Comparison of ENCODE assay signal across 7 cellular contexts in the genomic region with DNA sequence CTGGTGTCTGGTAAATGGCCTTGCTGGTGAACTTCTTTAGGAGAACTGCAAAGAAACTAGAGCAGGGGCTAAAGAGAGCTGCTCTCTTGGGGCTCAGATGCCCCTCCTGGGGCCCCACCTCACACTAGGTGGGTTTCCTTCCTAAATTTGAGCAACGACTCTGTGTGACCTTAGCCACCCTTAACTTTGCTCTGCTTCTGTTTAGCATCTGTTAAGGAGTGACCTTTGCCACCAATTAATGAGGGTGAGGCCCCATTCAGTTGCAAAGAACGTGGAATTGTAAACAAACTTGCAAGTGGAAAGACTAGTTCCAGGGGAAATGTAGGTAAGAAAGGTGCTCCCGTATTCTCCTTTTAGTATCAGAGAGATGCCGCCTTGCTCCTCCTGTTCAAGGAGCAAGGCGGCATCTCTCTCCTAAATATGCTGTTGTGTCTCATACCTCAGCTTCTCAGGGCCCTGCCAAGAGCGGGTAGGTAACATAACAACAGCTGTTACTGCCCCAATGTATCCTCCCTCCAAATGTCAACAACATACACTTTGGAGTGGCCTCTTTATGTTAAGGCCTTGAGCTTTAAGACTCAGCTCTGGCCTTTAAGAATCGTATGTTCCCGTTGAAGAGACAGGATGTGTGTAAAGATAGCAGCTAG.
DNase-seq lines count a peak whose midpoint lies in the region; ATAC-seq and TF ChIP-seq lines count a peak whose summit lies in the region.

No MANE protein-coding gene starts in this region.

- H3K79me2 ChIP-seq in mammary epithelial cell (ENCODE audit: insufficient read depth, low read length): no peaks in the 10 kb centered on the region

- peaks cover 59 to 68% (median 67%) of the 10 kb centered on the region in 3 donors for H3K4me1 Mint-ChIP-seq in IgD-negative memory B cell
- H3K4me1 Mint-ChIP-seq in naive thymus-derived CD8-positive, alpha-beta T cell: peaks cover 21 to 57% (median 38%) of the 10 kb centered on the region in 4 donors

- H3K27me3 ChIP-seq in mammary epithelial cell (ENCODE audit: insufficient read depth, low read length): no peaks in the 10 kb centered on the region

- no peaks in the 10 kb centered on the region for H4K20me1 ChIP-seq in mammary epithelial cell (ENCODE audit: insufficient read depth, low read length)

- BruUV-seq in mammary epithelial cell (replicated peaks; lab: Mats Ljungman, UMichigan): no TSS peak

- no peaks in the 10 kb centered on the region for H3K36me3 ChIP-seq in mammary epithelial cell (ENCODE audit: insufficient read depth, low read length)

- H3K27ac ChIP-seq in mammary epithelial cell (ENCODE audit: insufficient read depth, low read depth, low read length): no peak overlapping the region

- no peak for TF ChIP-seq CTCF in mammary epithelial cell (conservative IDR thresholded peaks at IDR 0.05 in 1 of 2, IDR thresholded peaks at IDR 0.05 in 1 of 2; ENCODE audit: extremely low read depth in 1 of 2, insufficient read depth in 1 of 2, low read depth in 1 of 2, low read length in 2 of 2)

- no peaks in the 10 kb centered on the region for H3K36me3 Mint-ChIP-seq in IgD-negative memory B cell
- no peaks in the 10 kb centered on the region for H3K36me3 Mint-ChIP-seq in naive thymus-derived CD8-positive, alpha-beta T cell

- POLR2A ChIA-PET in naive thymus-derived CD8-positive, alpha-beta T cell (lab: Charles Lee): interaction anchor here (0.8 to 1.8 kb wide), 4 partner anchors 29 to 77 kb away, joined by 3 to 5 read pairs (median 4); a partner anchor contains a TSS

- H3K4me2 ChIP-seq in mammary epithelial cell (ENCODE audit: insufficient read depth, low read depth, low read length): no peak overlapping the region

- 96% methylated on average over 8 of the region's 8 CpGs for WGBS in mammary epithelial cell (ENCODE audit: low coverage, missing lambda C conversion rate)

- H3K4me3 Mint-ChIP-seq in IgD-negative memory B cell: peak overlapping the region; percentile 23 to 82 (median 59)
- H3K4me3 Mint-ChIP-seq in naive thymus-derived CD8-positive, alpha-beta T cell: peak overlapping the region in 4 of 10 donors; percentile 2 to 8 (median 6)

- dilution Hi-C loops in mammary epithelial cell (cut with HindIII; ENCODE audit: low sequenced_read_pairs): no loop called here

- H2AFZ ChIP-seq in mammary epithelial cell (ENCODE audit: low read depth, low read length): peak overlapping the region; percentile 29

- no peak for ATAC-seq in naive thymus-derived CD8-positive, alpha-beta T cell
- no peak for ATAC-seq in GM21526 (IDR thresholded peaks at IDR 0.05; ENCODE audit: low FRiP score, unreplicated experiment)
- no peak for ATAC-seq in HG03097 (IDR thresholded peaks at IDR 0.05; ENCODE audit: low FRiP score, unreplicated experiment)
- ATAC-seq in HG02610 (IDR thresholded peaks at IDR 0.05; ENCODE audit: unreplicated experiment): no peak

- no peaks in the 10 kb centered on the region for H3K9me3 Mint-ChIP-seq in IgD-negative memory B cell
- H3K9me3 Mint-ChIP-seq in naive thymus-derived CD8-positive, alpha-beta T cell: no peaks in the 10 kb centered on the region

- H3K4me3 ChIP-seq in mammary epithelial cell (replicated peaks in 1 of 3; ENCODE audit: insufficient read depth in 1 of 3, low read depth in 2 of 3, low read length in 3 of 3): no peak overlapping the region

- DNase-seq in DMS79 treated with DMSO at 0.1 percent for 48 hours (lab: John Stamatoyannopoulos, UW) (peak; percentile 42), mammary epithelial cell (no peak)
- no peak for DNase-seq in naive thymus-derived CD8-positive, alpha-beta T cell

- peaks cover 20% of the 10 kb centered on the region for H3K4me1 ChIP-seq in mammary epithelial cell (ENCODE audit: insufficient read depth, low read length)

- CTCF ChIA-PET in mammary epithelial cell (lab: Charles Lee; ENCODE audit: low non-redundant PET): no interaction called here

- intact Hi-C loops in mammary epithelial cell (cut with micrococcal nuclease): no loop called here

- H3K27ac Mint-ChIP-seq in IgD-negative memory B cell: peak overlapping the region; percentile 57 to 87 (median 85)
- H3K27ac Mint-ChIP-seq in naive thymus-derived CD8-positive, alpha-beta T cell: peak overlapping the region in 8 of 10 donors; percentile 6 to 68 (median 52)

- no peaks in the 10 kb centered on the region for H3K9me3 ChIP-seq in mammary epithelial cell (replicated peaks; ENCODE audit: insufficient read depth, low read length)

- H3K9ac ChIP-seq in mammary epithelial cell (ENCODE audit: insufficient read depth, low read length): no peak overlapping the region

- no peaks in the 10 kb centered on the region for H3K27me3 Mint-ChIP-seq in IgD-negative memory B cell
- no peaks in the 10 kb centered on the region for H3K27me3 Mint-ChIP-seq in naive thymus-derived CD8-positive, alpha-beta T cell

- in situ Hi-C loops in mammary epithelial cell (cut with MboI; ENCODE audit: low sequenced_read_pairs in 2 of 2): no loop called here
